19 cellular contexts compared by ENCODE assay signal in genomic region chr6:1802495-1803395, GRCh38.
A peak's percentile ranks its signal among the peaks of the same experiment; 100 is the strongest.
DNase-seq lines count a peak whose midpoint lies in the region; ATAC-seq, FAIRE-seq and TF ChIP-seq lines count a peak whose summit lies in the region.
"Had no signal": no experiment of that assay in that cellular context is flagged by ENCODE, and none has a peak within 500 bp of the region (broad histone marks: within the 10 kb centered on the region; RNA-seq: fewer than 3 reads in every experiment).

No MANE protein-coding gene starts in this region.

- H3K4me1 ChIP-seq in HEK293 (ENCODE audit: control insufficient read depth, insufficient read depth, low read length), result peaks cover 30% of the 10 kb centered on the region
- peaks cover 64% of the 10 kb centered on the region for H3K4me1 ChIP-seq in body of pancreas
- peaks cover 3% of the 10 kb centered on the region for H3K4me1 ChIP-seq in keratinocyte (ENCODE audit: control insufficient read depth, extremely low read depth, insufficient read depth, low read length)
- H3K4me1 ChIP-seq: breast epithelium had no signal

- H3K27me3 ChIP-seq in body of pancreas (no peaks in the 10 kb centered on the region), keratinocyte (ENCODE audit: control insufficient read depth, extremely low read depth, insufficient read depth, low read length) (no peaks in the 10 kb centered on the region)
- H3K27me3 ChIP-seq: breast epithelium, dorsolateral prefrontal cortex had no signal

- no peak overlapping the region for H3K4me3 ChIP-seq in HEK293 (ENCODE audit: low read depth, low read length)
- H3K4me3 ChIP-seq in body of pancreas, result no peak overlapping the region
- H3K4me3 ChIP-seq in keratinocyte (ENCODE audit: control insufficient read depth in 2 of 3, extremely low read depth in 1 of 3, insufficient read depth in 2 of 3, low read depth in 1 of 3, low read length in 3 of 3), result no peak overlapping the region
- H3K4me3 ChIP-seq: breast epithelium had no signal

- H4K20me1 ChIP-seq in keratinocyte (ENCODE audit: control insufficient read depth, extremely low read depth, insufficient read depth, low read length), result no peaks in the 10 kb centered on the region

- peak; percentile 73 for TF ChIP-seq CTCF in HEK293 (tag by site-specific recombination; IDR thresholded peaks at IDR 0.05)
- TF ChIP-seq CTCF in body of pancreas (IDR thresholded peaks at IDR 0.05), result peak in 1 of 7 experiments; percentile 4
- no peak for TF ChIP-seq CTCF in keratinocyte (optimal IDR thresholded peaks at IDR 0.05 in 1 of 3, IDR thresholded peaks at IDR 0.05 in 1 of 3, conservative IDR thresholded peaks at IDR 0.05 in 1 of 3; ENCODE audit: extremely low read depth in 1 of 3, insufficient read depth in 2 of 3, low read length in 3 of 3)

- 37 to 38% methylated on average over 17 of the region's 17 CpGs for WGBS in body of pancreas, 2 donors

- H3K79me2 ChIP-seq in keratinocyte (ENCODE audit: control insufficient read depth, insufficient read depth, low read length), result no peaks in the 10 kb centered on the region

- ATAC-seq in body of pancreas (peak; percentile 43), sciatic nerve (peak; percentile 58), HG02588 (IDR thresholded peaks at IDR 0.05; ENCODE audit: unreplicated experiment) (no peak), esophagus mucosa (no peak), HG02798 (IDR thresholded peaks at IDR 0.05; ENCODE audit: poor library complexity, unreplicated experiment) (no peak)
- ATAC-seq in activated CD4-positive, CD25-positive, alpha-beta regulatory T cell treated with anti-CD3 and anti-CD28 coated beads, Interleukin-2, amount 50 U/mL, for 24 hours, result no peak
- ATAC-seq: activated naive CD4-positive, alpha-beta T cell treated with anti-CD3 and anti-CD28 coated beads, Interleukin-2, amount 50 U/mL, for 72 hours; activated T-cell treated with anti-CD3 and anti-CD28 coated beads, Interleukin-2, amount 50 U/mL, for 72 hours had no signal

- POLR2A ChIA-PET in HEK293 (lab: Yijun Ruan, JAX), result no interaction called here

- DNase-seq in body of pancreas (peak; percentile 36 to 59 (median 52)), keratinocyte (ENCODE audit: low read depth, low spot score) (no peak), sciatic nerve (ENCODE audit: low spot score) (no peak)
- DNase-seq: activated CD8-positive, alpha-beta memory T cell treated with anti-CD3 and anti-CD28 coated beads for 24 hours; activated T-cell treated with anti-CD3 and anti-CD28 coated beads, Interleukin-2, amount 50 U/mL, for 72 hours; dorsolateral prefrontal cortex; EL; hippocampal formation; MM.1S; NCI-H187 treated with DMSO at 0.1 percent for 48 hours; nucleus accumbens; stimulated activated CD4-positive, alpha-beta T cell treated with anti-CD3 and anti-CD28 coated beads, Interleukin-2, amount 100 ng/mL, for 24 hours had no signal

- H3K9ac ChIP-seq in keratinocyte (ENCODE audit: control insufficient read depth, extremely low read depth, insufficient read depth, low read length), result no peak overlapping the region

- no peak for FAIRE-seq in keratinocyte (lab: Jason Lieb, UNC)

- peak overlapping the region; percentile 78 for H3K27ac ChIP-seq in HEK293 (ENCODE audit: extremely low read depth, low read depth, low read length)
- H3K27ac ChIP-seq in body of pancreas, result peak overlapping the region; percentile 85 to 91 (median 90)
- no peak overlapping the region for H3K27ac ChIP-seq in keratinocyte (ENCODE audit: control insufficient read depth, insufficient read depth, low read length)
- H3K27ac ChIP-seq: breast epithelium had no signal

- intact Hi-C loops in body of pancreas (cut with DNase I), result no loop called here
- intact Hi-C loops in sciatic nerve (cut with DNase I), result no loop called here

- CTCF ChIA-PET in HEK293 (lab: Yijun Ruan, JAX), result interaction anchor here (0.6 to 2.4 kb wide), 6 partner anchors 8 to 302 kb away, joined by 3 to 14 read pairs (median 3); no protein-coding TSS in a partner anchor

- H3K4me2 ChIP-seq in keratinocyte (ENCODE audit: control insufficient read depth, extremely low read depth, insufficient read depth, low read depth, low read length), result peak overlapping the region; percentile 49

- dilution Hi-C loops in keratinocyte (cut with MboI; ENCODE audit: extremely low pct_ligation_motif_present, low sequenced_read_pairs), result no loop called here

- no peaks in the 10 kb centered on the region for H3K9me1 ChIP-seq in keratinocyte (ENCODE audit: control insufficient read depth, extremely low read depth, insufficient read depth, low read length)

- peak overlapping the region; percentile 68 for H2AFZ ChIP-seq in keratinocyte (ENCODE audit: control insufficient read depth, low read length)

- H3K9me3 ChIP-seq in HEK293 (ENCODE audit: control insufficient read depth, insufficient read depth, low read depth, low read length) (no peaks in the 10 kb centered on the region), body of pancreas (no peaks in the 10 kb centered on the region), keratinocyte (ENCODE audit: control insufficient read depth, low read depth, low read length) (no peaks in the 10 kb centered on the region)
- H3K9me3 ChIP-seq: breast epithelium had no signal

- TF ChIP-seq POLR2A in body of pancreas (IDR thresholded peaks at IDR 0.05), result peak in 2 of 3 donors; percentile 37 to 40

- H3K36me3 ChIP-seq in HEK293 (ENCODE audit: control insufficient read depth in 2 of 2, insufficient read depth in 1 of 2, low read length in 2 of 2), result no peaks in the 10 kb centered on the region
- no peaks in the 10 kb centered on the region for H3K36me3 ChIP-seq in body of pancreas (replicated peaks in 1 of 2; ENCODE audit: insufficient read depth in 1 of 2, low read depth in 2 of 2)
- H3K36me3 ChIP-seq in keratinocyte (ENCODE audit: control insufficient read depth in 2 of 2, extremely low read depth in 1 of 2, insufficient read depth in 2 of 2, low read length in 2 of 2), result no peaks in the 10 kb centered on the region
- H3K36me3 ChIP-seq: breast epithelium had no signal

TF ChIP-seq in HEK293, 187 proteins besides CTCF, POLR2A, EP300 and RAD21 (continues in another document):
- TF ChIP-seq ZNF623 (tag by site-specific recombination; IDR thresholded peaks at IDR 0.05) (no peak), SCRT1 (tag by site-specific recombination; IDR thresholded peaks at IDR 0.05; ENCODE audit: borderline replicate concordance) (no peak), ZNF701 (tag by site-specific recombination; IDR thresholded peaks at IDR 0.05) (no peak), OSR2 (tag by site-specific recombination; IDR thresholded peaks at IDR 0.05) (peak; percentile 6; the same call in 1 of the 2 replicates), TSHZ1 (tag by site-specific recombination; IDR thresholded peaks at IDR 0.05; ENCODE audit: borderline replicate concordance) (no peak), IKZF3 (tag by site-specific recombination; IDR thresholded peaks at IDR 0.05) (peak; percentile 17; the same call in 1 of the 2 replicates), ZNF645 (tag by site-specific recombination; IDR thresholded peaks at IDR 0.05) (no peak), ZNF549 (tag by site-specific recombination; IDR thresholded peaks at IDR 0.05) (no peak), GLI4 (tag by site-specific recombination; IDR thresholded peaks at IDR 0.05) (no peak)
- TF ChIP-seq, protein P1, sequence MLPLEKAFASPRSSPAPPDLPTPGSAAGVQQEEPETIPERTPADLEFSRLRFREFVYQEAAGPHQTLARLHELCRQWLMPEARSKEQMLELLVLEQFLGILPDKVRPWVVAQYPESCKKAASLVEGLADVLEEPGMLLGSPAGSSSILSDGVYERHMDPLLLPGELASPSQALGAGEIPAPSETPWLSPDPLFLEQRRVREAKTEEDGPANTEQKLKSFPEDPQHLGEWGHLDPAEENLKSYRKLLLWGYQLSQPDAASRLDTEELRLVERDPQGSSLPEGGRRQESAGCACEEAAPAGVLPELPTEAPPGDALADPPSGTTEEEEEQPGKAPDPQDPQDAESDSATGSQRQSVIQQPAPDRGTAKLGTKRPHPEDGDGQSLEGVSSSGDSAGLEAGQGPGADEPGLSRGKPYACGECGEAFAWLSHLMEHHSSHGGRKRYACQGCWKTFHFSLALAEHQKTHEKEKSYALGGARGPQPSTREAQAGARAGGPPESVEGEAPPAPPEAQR (tag by site-specific recombination; IDR thresholded peaks at IDR 0.05), result no peak

Comparison
In these comparisons a context has a peak if more than half of its experiments do, and no peak if none do; other contexts are left out.
1. ATAC-seq: peak in body of pancreas (single experiment) and sciatic nerve (single experiment); none in HG02588 (single experiment), activated CD4-positive, CD25-positive, alpha-beta regulatory T cell treated with anti-CD3 and anti-CD28 coated beads, Interleukin-2, amount 50 U/mL, for 24 hours (0 of 2), esophagus mucosa (single experiment) and HG02798 (single experiment).
2. DNase-seq: peak in body of pancreas (4 of 4); none in keratinocyte (single experiment) and sciatic nerve (single experiment).